In the genomic region with DNA sequence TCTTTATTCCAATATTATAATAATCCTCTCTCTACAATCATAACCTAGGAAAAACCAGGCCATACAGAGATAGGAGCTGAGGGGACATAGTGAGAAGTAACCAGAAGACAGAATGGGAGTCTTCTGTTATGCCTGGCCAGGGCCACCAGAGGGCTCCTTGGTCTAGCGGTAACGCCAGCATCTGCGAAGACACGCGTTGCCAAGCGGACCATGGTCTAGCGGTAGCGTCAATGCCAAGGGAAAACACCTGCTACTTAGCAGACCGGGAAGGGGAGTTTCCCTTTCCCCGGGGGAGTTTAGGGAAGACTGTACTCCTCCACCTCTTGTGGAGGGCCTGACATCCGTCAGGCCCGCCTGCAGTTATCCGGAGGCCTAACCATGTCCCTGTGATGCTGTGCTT, we compare ENCODE assay signal across 12 cellular contexts. TPM values are rescaled to one million over a fixed set of nuclear protein-coding genes. Genes with fewer than 3 reads are reported as not detected.
DNase-seq lines count a peak whose midpoint lies in the region; ATAC-seq and TF ChIP-seq lines count a peak whose summit lies in the region.
"Had no signal": no experiment of that assay in that cellular context is flagged by ENCODE, and none has a peak within 500 bp of the region (broad histone marks: within the 10 kb centered on the region; RNA-seq: fewer than 3 reads in every experiment).

No MANE protein-coding gene starts in this region.

- TF ChIP-seq CTCF in heart right ventricle (IDR thresholded peaks at IDR 0.05): peak in 7 of 9 donors; percentile 10 to 35 (median 23)
- peak; percentile 59 for TF ChIP-seq CTCF in Panc1 (IDR thresholded peaks at IDR 0.05)
- peak; percentile 54 for TF ChIP-seq CTCF in fibroblast of pulmonary artery (IDR thresholded peaks at IDR 0.05; ENCODE audit: low read length, missing control alignments)
- TF ChIP-seq CTCF in transverse colon (IDR thresholded peaks at IDR 0.05): peak in 4 of 5 experiments; percentile 10 to 29 (median 22)

- no peak for TF ChIP-seq POLR2A in transverse colon (IDR thresholded peaks at IDR 0.05)

- H3K4me1 ChIP-seq in heart right ventricle (no peaks in the 10 kb centered on the region), Panc1 (ENCODE audit: control insufficient read depth, insufficient read depth, low read length) (no peaks in the 10 kb centered on the region), transverse colon (no peaks in the 10 kb centered on the region)
- H3K4me1 ChIP-seq: lower lobe of right lung, stomach had no signal

- POLR2A ChIA-PET in Panc1 (lab: Charles Lee): no interaction called here

- H3K27me3 ChIP-seq in heart right ventricle (no peaks in the 10 kb centered on the region), Panc1 (ENCODE audit: control insufficient read depth, insufficient read depth, low read length) (no peaks in the 10 kb centered on the region), transverse colon (no peaks in the 10 kb centered on the region)
- H3K27me3 ChIP-seq: stomach had no signal

- H3K4me3 ChIP-seq in heart right ventricle: no peak overlapping the region
- H3K4me3 ChIP-seq in Panc1 (ENCODE audit: low read depth in 2 of 2, low read length in 2 of 2): no peak overlapping the region
- H3K4me3 ChIP-seq in fibroblast of pulmonary artery (replicated peaks; ENCODE audit: low read depth, low read length): no peak overlapping the region
- H3K4me3 ChIP-seq in transverse colon: no peak overlapping the region
- H3K4me3 ChIP-seq: lower lobe of right lung, stomach had no signal

- DNase-seq in heart right ventricle (no peak), Right ventricle myocardium inferior (ENCODE audit: missing footprints) (no peak), Panc1 (ENCODE audit: low read depth, low spot score) (peak; percentile 12), fibroblast of pulmonary artery (ENCODE audit: low read depth) (peak; percentile 51), transverse colon (no peak), NOMO-1 treated with DMSO at 0.1 percent for 48 hours (lab: John Stamatoyannopoulos, UW; ENCODE audit: unreplicated experiment) (no peak), NCI-H82 (lab: John Stamatoyannopoulos, UW) (no peak)
- DNase-seq in activated effector memory CD4-positive, alpha-beta T cell treated with Interleukin-2 at 50 U/mL for 16 hours: no peak
- DNase-seq: activated CD8-positive, alpha-beta memory T cell treated with anti-CD3 and anti-CD28 coated beads, Interleukin-2, amount 50 U/mL, for 4 hours; CD8-positive, alpha-beta T cell; lower lobe of right lung; stomach had no signal

- in situ Hi-C loops in Panc1 (cut with HindIII; ENCODE audit: low pct_unique_long_range_greater_than_20kb, low sequenced_read_pairs): no loop called here
- in situ Hi-C loops in transverse colon (cut with MboI; ENCODE audit: low pct_ligation_motif_present in 1 of 4, low pct_unique_long_range_greater_than_20kb in 1 of 4, low sequenced_read_pairs in 3 of 4): loop anchor here in 1 of 4 donors (25.0 kb wide), 1 partner anchor 757 kb away; no protein-coding TSS in a partner anchor

- no peaks in the 10 kb centered on the region for H3K9me3 ChIP-seq in heart right ventricle
- no peaks in the 10 kb centered on the region for H3K9me3 ChIP-seq in Panc1 (ENCODE audit: control insufficient read depth, insufficient read depth, low read depth, low read length)
- H3K9me3 ChIP-seq in transverse colon: no peaks in the 10 kb centered on the region
- H3K9me3 ChIP-seq: lower lobe of right lung, stomach had no signal

- no TSS peak for BruUV-seq in Panc1 (replicated peaks; lab: Mats Ljungman, UMichigan)

- CTCF ChIA-PET in Panc1 (lab: Charles Lee): no interaction called here

- WGBS in heart right ventricle, 2 donors: 76 to 79% methylated on average over 13 of the region's 13 CpGs
- WGBS in transverse colon (ENCODE audit: low coverage in 1 of 2), 2 donors: 87 to 98% methylated on average over 8 to 13 of the region's 13 CpGs

- TF ChIP-seq EP300 in transverse colon (IDR thresholded peaks at IDR 0.05; ENCODE audit: low read depth): no peak

- peaks cover 0 to 87% (median 7%) of the 10 kb centered on the region in 9 donors for H3K36me3 ChIP-seq in heart right ventricle
- H3K36me3 ChIP-seq in Panc1 (ENCODE audit: control insufficient read depth, insufficient read depth, low read length): peaks cover 19% of the 10 kb centered on the region; the same call in 1 of the 2 replicates
- peaks cover 0 to 19% (median 2%) of the 10 kb centered on the region in 4 donors for H3K36me3 ChIP-seq in transverse colon

- H3K27ac ChIP-seq in heart right ventricle: no peak overlapping the region
- H3K27ac ChIP-seq in Panc1 (ENCODE audit: low read length): no peak overlapping the region
- no peak overlapping the region for H3K27ac ChIP-seq in transverse colon
- H3K27ac ChIP-seq: lower lobe of right lung, stomach had no signal

- intact Hi-C loops in heart right ventricle (cut with DNase I): no loop called here
- intact Hi-C loops in Right ventricle myocardium inferior (cut with DNase I): no loop called here
- intact Hi-C loops in Panc1 (cut with micrococcal nuclease; ENCODE audit: unreplicated experiment): no loop called here
- intact Hi-C loops in transverse colon (cut with DNase I; ENCODE audit: low total_unique reads): no loop called here

- no peak for ATAC-seq in heart right ventricle
- ATAC-seq in Right ventricle myocardium inferior: no peak
- no peak for ATAC-seq in Panc1
- ATAC-seq: CD8-positive, alpha-beta T cell; lower lobe of right lung had no signal

RNA-seq across cellular contexts. Expression of a gene that starts 36.6 kb away (rescaled TPM):
- total RNA-seq in heart right ventricle (1 to 10 TPM; 4.8 to 8.1 (median 6.8) TPM), Right ventricle myocardium inferior (5.7 TPM), Panc1 (2021; ENCODE audit: unreplicated experiment) (38.9 TPM), transverse colon (10 to 100 TPM; 11.2 to 28.3 (median 22.0) TPM)
- 1 to 10 TPM; 4.1 to 7.3 TPM for polyA plus RNA-seq in heart right ventricle
- 29.8 TPM for polyA plus RNA-seq in Panc1 (2012; ENCODE audit: insufficient read length)

RNA-seq across cellular contexts. Expression of a gene that starts 37.8 kb away (rescaled TPM):
- total RNA-seq in heart right ventricle: 10 to 100 TPM; 29.3 to 51.8 (median 34.0) TPM
- 10 to 100 TPM; 13.3 to 18.9 TPM for polyA plus RNA-seq in heart right ventricle
- total RNA-seq in Right ventricle myocardium inferior: 36.0 TPM
- total RNA-seq in Panc1 (2021; ENCODE audit: unreplicated experiment): 142 TPM
- 95.1 TPM for polyA plus RNA-seq in Panc1 (2012; ENCODE audit: insufficient read length)
- total RNA-seq in transverse colon: 100 to 1,000 TPM in 2 of 4 donors, 10 to 100 TPM in 2; 21.7 to 124 (median 104) TPM

Comparison
In these comparisons a context has a peak if more than half of its experiments do, and no peak if none do; other contexts are left out.
1. DNase-seq: peak in Panc1 (single experiment) and fibroblast of pulmonary artery (single experiment); none in heart right ventricle (0 of 2), Right ventricle myocardium inferior (single experiment), transverse colon (single experiment), activated effector memory CD4-positive, alpha-beta T cell treated with Interleukin-2 at 50 U/mL for 16 hours (single experiment), NOMO-1 treated with DMSO at 0.1 percent for 48 hours (single experiment) and NCI-H82 (single experiment).
2. Peak in every context shown above with its lines, with median percentiles within 50 percentile points of each other: CTCF ChIP-seq.